8 cellular contexts compared by ENCODE assay signal in the genomic region with DNA sequence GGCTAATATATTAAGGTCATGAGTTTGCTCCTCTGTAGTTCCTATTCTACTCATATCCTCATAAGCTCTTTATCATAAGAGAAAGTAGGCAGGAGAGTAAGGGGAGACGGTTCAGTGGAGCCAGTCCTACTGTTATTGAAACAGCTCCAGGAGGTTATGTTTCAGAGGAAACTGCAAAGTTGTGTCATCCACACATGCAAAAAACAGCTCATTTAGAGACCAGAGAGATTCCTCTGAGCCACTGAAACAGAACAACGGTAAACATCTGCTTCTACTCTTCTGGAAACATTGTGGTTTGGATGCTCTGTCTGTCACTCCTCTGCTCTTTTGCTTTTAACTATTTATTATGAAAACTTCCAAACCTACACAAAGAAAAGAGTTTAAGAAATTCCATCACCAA.
DNase-seq lines count a peak whose midpoint lies in the region; ATAC-seq and TF ChIP-seq lines count a peak whose summit lies in the region.

No MANE protein-coding gene starts in this region.

- WGBS in mesenchymal stem cell, result 4% methylated on average over 2 of the region's 2 CpGs

- H3K14ac ChIP-seq in mesenchymal stem cell (ENCODE audit: low read length in 2 of 2), result no peak overlapping the region

- no peak overlapping the region for H4K8ac ChIP-seq in mesenchymal stem cell (ENCODE audit: low read length)

- H3K4me3 ChIP-seq in OCI-LY7 (ENCODE audit: low read depth, low read length, poor library complexity, severe bottlenecking) (no peak overlapping the region), mesenchymal stem cell (ENCODE audit: insufficient read depth in 1 of 2, low read depth in 1 of 2, low read length in 2 of 2) (no peak overlapping the region)

- H3K79me1 ChIP-seq in mesenchymal stem cell (replicated peaks; ENCODE audit: low read length, poor library complexity, severe bottlenecking), result no peaks in the 10 kb centered on the region

- no peak overlapping the region for H2BK15ac ChIP-seq in mesenchymal stem cell (ENCODE audit: low read depth, poor library complexity, severe bottlenecking)

- no peak overlapping the region for H2BK120ac ChIP-seq in mesenchymal stem cell (ENCODE audit: low read depth, low read length)

- no peaks in the 10 kb centered on the region for H3K9me3 Mint-ChIP-seq in CD4-positive, alpha-beta T cell

- no peaks in the 10 kb centered on the region for H3K9me2 ChIP-seq in OCI-LY7 (ENCODE audit: insufficient read depth, low read length)

- H2AK5ac ChIP-seq in mesenchymal stem cell (ENCODE audit: low read length, severe bottlenecking), result no peak overlapping the region

- H3K27ac ChIP-seq in OCI-LY7 (ENCODE audit: low read depth, low read length, poor library complexity, severe bottlenecking), result no peak overlapping the region
- H3K27ac ChIP-seq in mesenchymal stem cell (ENCODE audit: low read length, poor library complexity, severe bottlenecking), result peak overlapping the region; percentile 64
- H3K27ac ChIP-seq in CD4-positive, alpha-beta T cell (ENCODE audit: low read depth, low read length), result no peak overlapping the region
- H3K27ac ChIP-seq in RWPE1, result no peak overlapping the region

- no peak overlapping the region for H3K4me3 Mint-ChIP-seq in CD4-positive, alpha-beta T cell

- DNase-seq in OCI-LY7 (ENCODE audit: low spot score) (peak; percentile 36), mesenchymal stem cell (peak; percentile 77), NCI-H2227 treated with DMSO at 0.1 percent for 48 hours (lab: John Stamatoyannopoulos, UW) (no peak), RWPE1 (ENCODE audit: low spot score) (no peak), NCI-H446 treated with DMSO at 0.1 percent for 48 hours (lab: John Stamatoyannopoulos, UW) (no peak)
- DNase-seq in CD4-positive, alpha-beta T cell, result no peak

- H3K4me2 ChIP-seq in OCI-LY7 (ENCODE audit: low read length) (peak overlapping the region; percentile 2; the same call in 1 of the 2 replicates), mesenchymal stem cell (ENCODE audit: low read length, poor library complexity, severe bottlenecking) (peak overlapping the region; percentile 12)

- CTCF ChIA-PET in OCI-LY7 (lab: Charles Lee; ENCODE audit: unreplicated experiment), result interaction anchor here (0.7 kb wide), 1 partner anchor 13 kb away, joined by 3 read pairs; no protein-coding TSS in a partner anchor
- CTCF ChIA-PET in CD4-positive, alpha-beta T cell (lab: Charles Lee), result no interaction called here
- CTCF ChIA-PET in RWPE1 (lab: Yijun Ruan, JAX), result no interaction called here

- H3K36me3 ChIP-seq in OCI-LY7 (ENCODE audit: insufficient read depth, low read length), result no peaks in the 10 kb centered on the region
- no peaks in the 10 kb centered on the region for H3K36me3 ChIP-seq in mesenchymal stem cell (ENCODE audit: control insufficient read depth in 1 of 2, insufficient read depth in 2 of 2, low read depth in 1 of 2, low read length in 2 of 2)

- H3K36me3 Mint-ChIP-seq in CD4-positive, alpha-beta T cell (ENCODE audit: low read depth), result no peaks in the 10 kb centered on the region

- H3K23ac ChIP-seq in mesenchymal stem cell (ENCODE audit: low read length in 2 of 2), result no peak overlapping the region

- BruUV-seq in OCI-LY7 (replicated peaks; lab: Mats Ljungman, UMichigan), result no TSS peak

- H3K27me3 ChIP-seq in mesenchymal stem cell (ENCODE audit: control insufficient read depth in 1 of 2, insufficient read depth in 1 of 2, low read length in 2 of 2), result peaks cover 0 to 31% of the 10 kb centered on the region in 2 experiments
- H3K27me3 ChIP-seq in CD4-positive, alpha-beta T cell (ENCODE audit: control insufficient read depth, insufficient read depth, low read length), result no peaks in the 10 kb centered on the region

- no peaks in the 10 kb centered on the region for H3K9me3 ChIP-seq in OCI-LY7 (ENCODE audit: low read length)
- H3K9me3 ChIP-seq in mesenchymal stem cell (ENCODE audit: control insufficient read depth, low read length), result peaks cover 2% of the 10 kb centered on the region
- no peaks in the 10 kb centered on the region for H3K9me3 ChIP-seq in CD4-positive, alpha-beta T cell (ENCODE audit: control insufficient read depth, low read length)

- H4K20me1 ChIP-seq in OCI-LY7 (ENCODE audit: insufficient read depth, low read length), result no peaks in the 10 kb centered on the region

- ATAC-seq in GM18868 (IDR thresholded peaks at IDR 0.05; ENCODE audit: unreplicated experiment) (peak; percentile 97), HG02610 (IDR thresholded peaks at IDR 0.05; ENCODE audit: unreplicated experiment) (peak; percentile 99)
- ATAC-seq in CD4-positive, alpha-beta T cell (ENCODE audit: poor library complexity), result no peak

- POLR2A ChIA-PET in OCI-LY7 (lab: Charles Lee) (interaction anchor here (0.5 to 1.2 kb wide), 3 partner anchors 9 to 263 kb away, joined by 3 to 4 read pairs (median 3); no protein-coding TSS in a partner anchor), RWPE1 (lab: Yijun Ruan, JAX; ENCODE audit: low non-redundant PET) (no interaction called here)
- POLR2A ChIA-PET in CD4-positive, alpha-beta T cell (lab: Charles Lee), result no interaction called here

- H4K91ac ChIP-seq in mesenchymal stem cell (ENCODE audit: low read length), result no peak overlapping the region

- H3K4me1 ChIP-seq in OCI-LY7 (ENCODE audit: insufficient read depth, low read length, poor library complexity, severe bottlenecking), result peaks cover 8% of the 10 kb centered on the region
- H3K4me1 ChIP-seq in mesenchymal stem cell (ENCODE audit: control insufficient read depth, insufficient read depth, low read depth, low read length), result peaks cover 15% of the 10 kb centered on the region

- no peaks in the 10 kb centered on the region for H3K27me3 Mint-ChIP-seq in CD4-positive, alpha-beta T cell

- H3K9ac ChIP-seq in mesenchymal stem cell (ENCODE audit: low read length), result peak overlapping the region; percentile 27

- H2BK12ac ChIP-seq in mesenchymal stem cell (ENCODE audit: low read length in 2 of 2), result no peak overlapping the region

- TF ChIP-seq CTCF in OCI-LY7 (conservative IDR thresholded peaks at IDR 0.05; ENCODE audit: low read length) (no peak), RWPE1 (conservative IDR thresholded peaks at IDR 0.05; ENCODE audit: low read depth) (no peak)
- no peak for TF ChIP-seq CTCF in CD4-positive, alpha-beta T cell (IDR thresholded peaks at IDR 0.05)

- H3K4me1 Mint-ChIP-seq in CD4-positive, alpha-beta T cell (ENCODE audit: low read depth), result peaks cover 16% of the 10 kb centered on the region

- H2AFZ ChIP-seq in OCI-LY7 (ENCODE audit: low read length) (no peak overlapping the region), mesenchymal stem cell (ENCODE audit: low read depth, low read length) (no peak overlapping the region)

- H3K27ac Mint-ChIP-seq in CD4-positive, alpha-beta T cell, result no peak overlapping the region

- H2BK5ac ChIP-seq in mesenchymal stem cell (ENCODE audit: low read depth, low read length, poor library complexity, severe bottlenecking), result no peak overlapping the region

- no peaks in the 10 kb centered on the region for H3K79me2 ChIP-seq in OCI-LY7 (ENCODE audit: insufficient read depth, low read depth, low read length)

- intact Hi-C loops in OCI-LY7 (cut with micrococcal nuclease; ENCODE audit: unreplicated experiment), result no loop called here
- intact Hi-C loops in CD4-positive, alpha-beta T cell (cut with DNase I, micrococcal nuclease), result no loop called here

- H3K4ac ChIP-seq in mesenchymal stem cell (ENCODE audit: low read depth in 1 of 2, low read length in 2 of 2), result no peak overlapping the region

- H3K18ac ChIP-seq in mesenchymal stem cell (ENCODE audit: low read depth in 1 of 2, low read length in 2 of 2), result no peak overlapping the region

Comparison
In these comparisons a context has a peak if more than half of its experiments do, and no peak if none do; other contexts are left out.
1. DNase-seq: peak in OCI-LY7 (single experiment) and mesenchymal stem cell (single experiment); none in NCI-H2227 treated with DMSO at 0.1 percent for 48 hours (single experiment), CD4-positive, alpha-beta T cell (0 of 10), RWPE1 (single experiment) and NCI-H446 treated with DMSO at 0.1 percent for 48 hours (single experiment).